24 cellular contexts compared by ENCODE assay signal in genomic region chr10:33257439-33257838, GRCh38.
DNase-seq lines count a peak whose midpoint lies in the region; ATAC-seq, FAIRE-seq and TF ChIP-seq lines count a peak whose summit lies in the region.
"Had no signal": no experiment of that assay in that cellular context is flagged by ENCODE, and none has a peak within 500 bp of the region (broad histone marks: within the 10 kb centered on the region; RNA-seq: fewer than 3 reads in every experiment).

No MANE protein-coding gene starts in this region.

- no peak for TF ChIP-seq POLR2A in IMR-90 (IDR thresholded peaks at IDR 0.05; ENCODE audit: low read depth, low read length)

- H3K4me1 ChIP-seq in IMR-90 (ENCODE audit: control insufficient read depth, insufficient read depth, low read length) (peaks cover 14% of the 10 kb centered on the region), astrocyte (ENCODE audit: insufficient read depth, low read length) (peaks cover 29% of the 10 kb centered on the region), mesenchymal stem cell (ENCODE audit: control insufficient read depth, insufficient read depth, low read depth, low read length) (peaks cover 13% of the 10 kb centered on the region), upper lobe of right lung (peaks cover 9% of the 10 kb centered on the region), H9 (ENCODE audit: insufficient read depth, low read length) (no peaks in the 10 kb centered on the region)

- FAIRE-seq in astrocyte (lab: Jason Lieb, UNC), result no peak
- FAIRE-seq: GM12892, GM18507 had no signal

- peaks cover 14 to 61% of the 10 kb centered on the region in 2 experiments; a peak in 3 of 4 replicates for H3K79me1 ChIP-seq in IMR-90 (ENCODE audit: low read depth in 1 of 2, low read length in 2 of 2)
- peaks cover 8% of the 10 kb centered on the region for H3K79me1 ChIP-seq in mesenchymal stem cell (replicated peaks; ENCODE audit: low read length, poor library complexity, severe bottlenecking)
- H3K79me1 ChIP-seq in H9 (ENCODE audit: insufficient read depth, low read depth, low read length, poor library complexity, severe bottlenecking), result no peaks in the 10 kb centered on the region

- in situ Hi-C loops in IMR-90 (cut with MboI; ENCODE audit: low sequenced_read_pairs), result no loop called here

- POLR2A ChIA-PET in IMR-90 (lab: Charles Lee; ENCODE audit: unreplicated experiment), result no interaction called here

- no peak overlapping the region for H2BK12ac ChIP-seq in mesenchymal stem cell (ENCODE audit: low read length in 2 of 2)
- H2BK12ac ChIP-seq in H9 (ENCODE audit: insufficient read length, low read depth, low read length), result no peak overlapping the region

- peaks cover 6% of the 10 kb centered on the region for H3K79me2 ChIP-seq in astrocyte (ENCODE audit: insufficient read depth, low read length)
- no peaks in the 10 kb centered on the region for H3K79me2 ChIP-seq in H9 (ENCODE audit: insufficient read depth, low read length)

- H3K27ac ChIP-seq in IMR-90 (ENCODE audit: insufficient read depth, low read length) (no peak overlapping the region), astrocyte (ENCODE audit: low read depth, low read length) (no peak overlapping the region), mesenchymal stem cell (ENCODE audit: low read length, poor library complexity, severe bottlenecking) (peak overlapping the region; percentile 74), upper lobe of right lung (no peak overlapping the region), H9 (ENCODE audit: insufficient read length, low read depth, low read length) (no peak overlapping the region)

- no peak overlapping the region for H2AFZ ChIP-seq in IMR-90 (replicated peaks; ENCODE audit: low read length, poor library complexity)
- no peak overlapping the region for H2AFZ ChIP-seq in astrocyte (ENCODE audit: low read depth, low read length)
- no peak overlapping the region for H2AFZ ChIP-seq in mesenchymal stem cell (ENCODE audit: low read depth, low read length)
- no peak overlapping the region for H2AFZ ChIP-seq in H9 (ENCODE audit: low read length)

- H2BK120ac ChIP-seq in IMR-90 (ENCODE audit: low read depth, low read length) (no peak overlapping the region), mesenchymal stem cell (ENCODE audit: low read depth, low read length) (no peak overlapping the region), H9 (ENCODE audit: low read depth, low read length, poor library complexity, severe bottlenecking) (no peak overlapping the region)

- H3K9me1 ChIP-seq in IMR-90 (ENCODE audit: insufficient read depth, low read length), result peaks cover 6% of the 10 kb centered on the region

- intact Hi-C loops in IMR-90 (cut with micrococcal nuclease), result no loop called here
- intact Hi-C loops in upper lobe of right lung (cut with DNase I), result no loop called here

- WGBS in IMR-90 (ENCODE audit: extremely low coverage in 2 of 2, insufficient read length in 1 of 2), 2 experiments, result no CpG with 5 or more reads among the region's 6 CpGs
- WGBS in mesenchymal stem cell, result 95% methylated on average over 4 of the region's 6 CpGs
- no CpG with 5 or more reads among the region's 6 CpGs for WGBS in H9 (ENCODE audit: extremely low coverage, insufficient read length, low lambda C conversion rate)

- H4K20me1 ChIP-seq in IMR-90 (ENCODE audit: insufficient read depth, low read length), result no peaks in the 10 kb centered on the region
- no peaks in the 10 kb centered on the region for H4K20me1 ChIP-seq in astrocyte (ENCODE audit: insufficient read depth, low read length)
- no peaks in the 10 kb centered on the region for H4K20me1 ChIP-seq in H9 (ENCODE audit: control insufficient read depth, insufficient read depth, insufficient read length)

- BruUV-seq in IMR-90 (replicated peaks; lab: Mats Ljungman, UMichigan), result no TSS peak

- H4K91ac ChIP-seq in IMR-90 (ENCODE audit: insufficient read depth, low read depth, low read length), result no peak overlapping the region
- H4K91ac ChIP-seq in mesenchymal stem cell (ENCODE audit: low read length), result no peak overlapping the region
- H4K91ac ChIP-seq in H9 (ENCODE audit: insufficient read length, low read depth, low read length), result no peak overlapping the region

- H3K9ac ChIP-seq in IMR-90 (ENCODE audit: low read depth, low read length) (no peak overlapping the region), astrocyte (ENCODE audit: low read length) (no peak overlapping the region), mesenchymal stem cell (ENCODE audit: low read length) (no peak overlapping the region), H9 (ENCODE audit: extremely low read depth, insufficient read length, low read length) (no peak overlapping the region)
- H3K9ac ChIP-seq: SK-N-SH had no signal

- H3K4me3 Mint-ChIP-seq in astrocyte (ENCODE audit: unreplicated experiment) (no peak overlapping the region), H9 (no peak overlapping the region)
- H3K4me3 Mint-ChIP-seq: CD8-positive, alpha-beta memory T cell; HFFc6; IgD-negative memory B cell had no signal

- H3K4me3 ChIP-seq in IMR-90 (ENCODE audit: insufficient read depth, low read depth, low read length) (no peak overlapping the region), astrocyte (ENCODE audit: insufficient read depth, low read depth, low read length) (no peak overlapping the region), mesenchymal stem cell (ENCODE audit: insufficient read depth in 1 of 2, low read depth in 1 of 2, low read length in 2 of 2) (no peak overlapping the region), upper lobe of right lung (no peak overlapping the region)

- no peak overlapping the region for H3T11ph ChIP-seq in H9 (ENCODE audit: low read length)

- H3K56ac ChIP-seq in IMR-90 (ENCODE audit: extremely low read depth, insufficient read depth, low read length) (no peak overlapping the region), H9 (ENCODE audit: insufficient read length, low read depth, low read length) (no peak overlapping the region)

- H3K18ac ChIP-seq in IMR-90 (ENCODE audit: low read depth, low read length) (no peak overlapping the region), mesenchymal stem cell (ENCODE audit: low read depth in 1 of 2, low read length in 2 of 2) (no peak overlapping the region), H9 (ENCODE audit: insufficient read length, low read depth, low read length) (no peak overlapping the region)

- H3K27me3 ChIP-seq in IMR-90 (ENCODE audit: control insufficient read depth, insufficient read depth, low read length) (no peaks in the 10 kb centered on the region), astrocyte (ENCODE audit: insufficient read depth, low read length) (no peaks in the 10 kb centered on the region), mesenchymal stem cell (ENCODE audit: control insufficient read depth in 1 of 2, insufficient read depth in 1 of 2, low read length in 2 of 2) (no peaks in the 10 kb centered on the region), upper lobe of right lung (no peaks in the 10 kb centered on the region), H9 (ENCODE audit: insufficient read depth, low read length) (no peaks in the 10 kb centered on the region)

- H3K23me2 ChIP-seq in H9 (ENCODE audit: insufficient read length, low read depth, low read length, poor library complexity, severe bottlenecking), result no peaks in the 10 kb centered on the region

- no peak for DNase-seq in IMR-90
- DNase-seq in astrocyte (ENCODE audit: low read depth), result no peak
- DNase-seq in mesenchymal stem cell, result no peak
- no peak for DNase-seq in upper lobe of right lung
- no peak for DNase-seq in H9
- no peak for DNase-seq in NCI-H510A treated with DMSO at 0.1 percent for 48 hours (lab: John Stamatoyannopoulos, UW)
- DNase-seq: ACHN; C1 segment of cervical spinal cord; CD8-positive, alpha-beta memory T cell; DMS79; HFFc6; Karpas-422; NCI-H1048; NCI-H1436; NCI-H1930; NCI-H446; NK-92 treated with Interleukin-12 subunit alpha and Interleukin-12 subunit beta, amount 100 ng/mL, for 24 hours; RPMI8226; SHP77 treated with DMSO at 0.1 percent for 48 hours; SK-N-SH had no signal

- no peak overlapping the region for H3K14ac ChIP-seq in IMR-90 (replicated peaks; ENCODE audit: low read depth, low read length)
- H3K14ac ChIP-seq in mesenchymal stem cell (ENCODE audit: low read length in 2 of 2), result no peak overlapping the region
- H3K14ac ChIP-seq in H9 (ENCODE audit: insufficient read depth, low read length), result no peak overlapping the region

- H3K36me3 Mint-ChIP-seq in astrocyte (ENCODE audit: low read depth, unreplicated experiment) (peaks cover 16% of the 10 kb centered on the region), H9 (ENCODE audit: insufficient read depth in 1 of 3, low read depth in 3 of 3) (no peaks in the 10 kb centered on the region)
- H3K36me3 Mint-ChIP-seq: CD8-positive, alpha-beta memory T cell had no signal

- no peak overlapping the region for H3K4me2 ChIP-seq in IMR-90 (ENCODE audit: low read depth, low read length)
- H3K4me2 ChIP-seq in astrocyte (ENCODE audit: low read length), result no peak overlapping the region
- H3K4me2 ChIP-seq in mesenchymal stem cell (ENCODE audit: low read length, poor library complexity, severe bottlenecking), result no peak overlapping the region
- no peak overlapping the region for H3K4me2 ChIP-seq in H9 (ENCODE audit: insufficient read depth, insufficient read length, low read length)
- H3K4me2 ChIP-seq: SK-N-SH had no signal

- TF ChIP-seq CTCF in IMR-90 (conservative IDR thresholded peaks at IDR 0.05; ENCODE audit: low read depth, low read length) (no peak), astrocyte (IDR thresholded peaks at IDR 0.05; ENCODE audit: insufficient read depth, low read depth, low read length) (no peak), upper lobe of right lung (IDR thresholded peaks at IDR 0.05) (no peak), H9 (conservative IDR thresholded peaks at IDR 0.05) (no peak)

- H3K4me1 Mint-ChIP-seq in astrocyte (ENCODE audit: low read depth, unreplicated experiment), result peaks cover 30% of the 10 kb centered on the region
- H3K4me1 Mint-ChIP-seq in H9, result peaks cover 15 to 16% of the 10 kb centered on the region in 2 experiments

- no peak for ATAC-seq in IMR-90 (ENCODE audit: low read depth)
- ATAC-seq in upper lobe of right lung, result peak; percentile 36
- no peak for ATAC-seq in HG03175 (IDR thresholded peaks at IDR 0.05; ENCODE audit: unreplicated experiment)

- H2BK15ac ChIP-seq in IMR-90 (ENCODE audit: low read depth, low read length), result no peak overlapping the region
- H2BK15ac ChIP-seq in mesenchymal stem cell (ENCODE audit: low read depth, poor library complexity, severe bottlenecking), result no peak overlapping the region
- H2BK15ac ChIP-seq in H9 (ENCODE audit: low read depth, low read length), result no peak overlapping the region

- CTCF ChIA-PET in IMR-90 (lab: Yijun Ruan, JAX), result no interaction called here

- H3K9me3 ChIP-seq in IMR-90 (ENCODE audit: control insufficient read depth, insufficient read depth, low read length) (no peaks in the 10 kb centered on the region), astrocyte (ENCODE audit: insufficient read depth, low read depth, low read length) (no peaks in the 10 kb centered on the region), mesenchymal stem cell (ENCODE audit: control insufficient read depth, low read length) (no peaks in the 10 kb centered on the region), upper lobe of right lung (no peaks in the 10 kb centered on the region), H9 (ENCODE audit: control insufficient read depth, low read depth, low read length) (no peaks in the 10 kb centered on the region)
- H3K9me3 ChIP-seq: SK-N-SH had no signal

- TF ChIP-seq RAD21 in IMR-90 (IDR thresholded peaks at IDR 0.05; ENCODE audit: low read length), result no peak

- H3K27ac Mint-ChIP-seq in astrocyte (ENCODE audit: unreplicated experiment), result peak overlapping the region; percentile 92
- H3K27ac Mint-ChIP-seq in H9, result no peak overlapping the region
- H3K27ac Mint-ChIP-seq: HFFc6, IgD-negative memory B cell had no signal

- H4K5ac ChIP-seq in IMR-90 (ENCODE audit: low read depth, low read length) (no peak overlapping the region), H9 (ENCODE audit: insufficient read length, low read depth, low read length) (no peak overlapping the region)

- no peak overlapping the region for H2AK9ac ChIP-seq in IMR-90 (replicated peaks; ENCODE audit: low read depth, low read length, poor library complexity)

- H2BK5ac ChIP-seq in IMR-90 (ENCODE audit: low read depth, low read length, poor library complexity, severe bottlenecking) (no peak overlapping the region), mesenchymal stem cell (ENCODE audit: low read depth, low read length, poor library complexity, severe bottlenecking) (no peak overlapping the region), H9 (ENCODE audit: insufficient read length, low read length) (no peak overlapping the region)

- H3K36me3 ChIP-seq in IMR-90 (ENCODE audit: control insufficient read depth, insufficient read depth, low read length) (peaks cover 18% of the 10 kb centered on the region), astrocyte (ENCODE audit: insufficient read depth, low read length) (peaks cover 56% of the 10 kb centered on the region), mesenchymal stem cell (ENCODE audit: control insufficient read depth in 1 of 2, insufficient read depth in 2 of 2, low read depth in 1 of 2, low read length in 2 of 2) (peaks cover 29 to 97% of the 10 kb centered on the region in 2 experiments), upper lobe of right lung (peaks cover 40% of the 10 kb centered on the region)

- no peak overlapping the region for H2BK20ac ChIP-seq in IMR-90 (ENCODE audit: low read depth, low read length)
- H2BK20ac ChIP-seq in H9 (ENCODE audit: low read depth, low read length, poor library complexity, severe bottlenecking), result no peak overlapping the region

- H3K4ac ChIP-seq in IMR-90 (ENCODE audit: low read depth, low read length) (no peak overlapping the region), mesenchymal stem cell (ENCODE audit: low read depth in 1 of 2, low read length in 2 of 2) (no peak overlapping the region), H9 (ENCODE audit: low read depth, low read length) (no peak overlapping the region)

- no peak overlapping the region for H4K8ac ChIP-seq in IMR-90 (ENCODE audit: low read depth in 2 of 2, low read length in 2 of 2)
- H4K8ac ChIP-seq in mesenchymal stem cell (ENCODE audit: low read length), result no peak overlapping the region
- H4K8ac ChIP-seq in H9 (replicated peaks; ENCODE audit: insufficient read length, low read depth, low read length), result no peak overlapping the region

- H3K27me3 Mint-ChIP-seq in astrocyte (ENCODE audit: low read depth, unreplicated experiment), result no peaks in the 10 kb centered on the region
- H3K27me3 Mint-ChIP-seq in H9 (ENCODE audit: low read depth), result peaks cover 1% of the 10 kb centered on the region; the same call in 1 of the 2 replicates

- H3K23ac ChIP-seq in IMR-90 (ENCODE audit: low read depth, low read length) (no peak overlapping the region), mesenchymal stem cell (ENCODE audit: low read length in 2 of 2) (no peak overlapping the region), H9 (ENCODE audit: insufficient read length, low read depth, low read length) (no peak overlapping the region)

- H2AK5ac ChIP-seq in IMR-90 (ENCODE audit: low read depth, low read length), result 0 out of 2 replicates have a peak overlapping the region, but pooled peaks have one; percentile 35
- H2AK5ac ChIP-seq in mesenchymal stem cell (ENCODE audit: low read length, severe bottlenecking), result peak overlapping the region; percentile 99
- no peak overlapping the region for H2AK5ac ChIP-seq in H9 (ENCODE audit: insufficient read length, low read length)

- dilution Hi-C loops in IMR-90 (cut with HindIII; ENCODE audit: low sequenced_read_pairs, unreplicated experiment), result no loop called here

- H3K9me3 Mint-ChIP-seq in astrocyte (ENCODE audit: unreplicated experiment) (no peaks in the 10 kb centered on the region), H9 (no peaks in the 10 kb centered on the region)
- H3K9me3 Mint-ChIP-seq: CD8-positive, alpha-beta memory T cell; HFFc6 had no signal
